In the genomic region with DNA sequence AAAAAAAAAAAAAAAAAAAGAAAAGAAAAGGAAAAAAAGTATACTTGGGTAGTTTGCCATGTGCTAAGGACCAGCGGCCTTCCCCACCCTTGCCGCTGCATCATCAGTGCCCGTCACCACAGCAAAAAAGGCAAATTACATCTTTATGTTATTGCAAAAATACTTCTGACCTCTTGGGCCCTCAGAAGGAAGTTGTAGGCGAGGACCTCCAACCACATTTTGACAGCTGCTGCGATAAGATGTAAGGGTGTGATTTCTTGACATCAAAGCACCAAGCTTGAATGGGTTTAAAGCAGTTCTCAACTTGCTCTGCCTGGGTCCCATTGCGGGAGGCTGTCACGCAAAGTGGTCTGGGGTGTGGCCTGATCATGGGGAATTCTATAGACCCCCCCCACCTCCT, we compare ENCODE assay signal across 1 cellular context.
TF ChIP-seq lines count a peak whose summit lies in the region.

No MANE protein-coding gene starts in this region.

TF ChIP-seq in HepG2, 621 proteins besides CTCF, POLR2A, EP300 and RAD21:
- no peak for TF ChIP-seq MAF1 (CRISPR knock-in tag; IDR thresholded peaks at IDR 0.05; ENCODE audit: borderline replicate concordance)
- no peak for TF ChIP-seq ZSCAN29 (CRISPR knock-in tag; conservative IDR thresholded peaks at IDR 0.05)
- no peak for TF ChIP-seq ZBTB14 (CRISPR knock-in tag; IDR thresholded peaks at IDR 0.05)
- no peak for TF ChIP-seq CBX2 (IDR thresholded peaks at IDR 0.05; ENCODE audit: low read depth, low read length)
- no peak for TF ChIP-seq CBX2 (CRISPR knock-in tag; IDR thresholded peaks at IDR 0.05; ENCODE audit: low read depth)
- TF ChIP-seq PCBP2 (optimal IDR thresholded peaks at IDR 0.05; ENCODE audit: low read depth, low read length, poor library complexity, severe bottlenecking) = no peak
- no peak for TF ChIP-seq DNMT1 (CRISPR knock-in tag; IDR thresholded peaks at IDR 0.05)
- TF ChIP-seq ZBTB3 (CRISPR knock-in tag; IDR thresholded peaks at IDR 0.05; ENCODE audit: borderline replicate concordance, low read depth) = no peak
- no peak for TF ChIP-seq ZBTB40 (IDR thresholded peaks at IDR 0.05)
- TF ChIP-seq ZBTB40 (CRISPR knock-in tag; IDR thresholded peaks at IDR 0.05) = no peak
- TF ChIP-seq ZNF292 (CRISPR knock-in tag; IDR thresholded peaks at IDR 0.05; ENCODE audit: borderline replicate concordance, low read depth) = no peak
- TF ChIP-seq SKIL (CRISPR knock-in tag; IDR thresholded peaks at IDR 0.05; ENCODE audit: borderline replicate concordance) = no peak
- no peak for TF ChIP-seq ZNF382 (CRISPR knock-in tag; IDR thresholded peaks at IDR 0.05; ENCODE audit: borderline replicate concordance)
- no peak for TF ChIP-seq SIN3B (IDR thresholded peaks at IDR 0.05; ENCODE audit: low read length)
- no peak for TF ChIP-seq RELA (CRISPR knock-in tag; IDR thresholded peaks at IDR 0.05)
- TF ChIP-seq GLI4 (CRISPR knock-in tag; IDR thresholded peaks at IDR 0.05; ENCODE audit: borderline replicate concordance) = no peak
- no peak for TF ChIP-seq MIER3 (CRISPR knock-in tag; IDR thresholded peaks at IDR 0.05; ENCODE audit: borderline replicate concordance)
- TF ChIP-seq HNRNPH1 (optimal IDR thresholded peaks at IDR 0.05; ENCODE audit: low read depth, low read length) = no peak
- no peak for TF ChIP-seq U2AF2 (IDR thresholded peaks at IDR 0.05; ENCODE audit: low read depth, low read length)
- TF ChIP-seq, protein P1, sequence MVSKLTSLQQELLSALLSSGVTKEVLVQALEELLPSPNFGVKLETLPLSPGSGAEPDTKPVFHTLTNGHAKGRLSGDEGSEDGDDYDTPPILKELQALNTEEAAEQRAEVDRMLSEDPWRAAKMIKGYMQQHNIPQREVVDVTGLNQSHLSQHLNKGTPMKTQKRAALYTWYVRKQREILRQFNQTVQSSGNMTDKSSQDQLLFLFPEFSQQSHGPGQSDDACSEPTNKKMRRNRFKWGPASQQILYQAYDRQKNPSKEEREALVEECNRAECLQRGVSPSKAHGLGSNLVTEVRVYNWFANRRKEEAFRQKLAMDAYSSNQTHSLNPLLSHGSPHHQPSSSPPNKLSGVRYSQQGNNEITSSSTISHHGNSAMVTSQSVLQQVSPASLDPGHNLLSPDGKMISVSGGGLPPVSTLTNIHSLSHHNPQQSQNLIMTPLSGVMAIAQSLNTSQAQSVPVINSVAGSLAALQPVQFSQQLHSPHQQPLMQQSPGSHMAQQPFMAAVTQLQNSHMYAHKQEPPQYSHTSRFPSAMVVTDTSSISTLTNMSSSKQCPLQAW (CRISPR knock-in tag; IDR thresholded peaks at IDR 0.05) = no peak
- no peak for TF ChIP-seq ZNF224 (CRISPR knock-in tag; IDR thresholded peaks at IDR 0.05)
- no peak for TF ChIP-seq CBX5 (CRISPR knock-in tag; IDR thresholded peaks at IDR 0.05; ENCODE audit: borderline replicate concordance)
TF ChIP-seq in HepG2: peak in this region for 0.
